Comparison of ENCODE assay signal across 7 cellular contexts in the genomic region with DNA sequence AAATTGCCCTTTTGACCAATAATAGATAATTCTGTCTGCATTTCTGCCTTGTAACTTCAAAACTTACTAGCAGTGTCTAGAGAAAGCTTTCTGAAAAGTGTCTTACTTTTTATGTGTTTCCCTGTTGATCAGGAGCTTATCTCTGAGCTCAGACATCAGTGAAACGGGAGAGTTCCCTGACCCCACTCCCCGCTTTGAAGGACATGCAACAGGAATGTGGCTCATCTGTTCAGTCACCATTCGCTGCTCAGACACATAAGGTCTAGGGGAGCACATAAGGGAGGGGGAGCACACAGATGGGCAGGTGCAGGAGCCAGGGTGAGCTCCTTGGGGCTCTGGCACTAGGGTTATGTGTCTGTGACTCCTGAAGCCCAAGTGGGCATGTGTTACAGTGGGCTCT.
"Had no signal": no experiment of that assay in that cellular context is flagged by ENCODE, and none has a peak within 500 bp of the region (broad histone marks: within the 10 kb centered on the region; RNA-seq: fewer than 3 reads in every experiment).

No MANE protein-coding gene starts in this region.

- H3K27ac ChIP-seq: HL-60 had no signal

- H3K4me3 ChIP-seq: GM23338 had no signal

- DNase-seq: H9, HCEC 1CT, KBM-7 had no signal

- H2AFZ ChIP-seq: GM23338 had no signal

- ATAC-seq: GM23338, HepG2 had no signal

- FAIRE-seq: HepG2, HTR-8/SVneo had no signal
